1 cellular context compared by ENCODE assay signal in the genomic region with DNA sequence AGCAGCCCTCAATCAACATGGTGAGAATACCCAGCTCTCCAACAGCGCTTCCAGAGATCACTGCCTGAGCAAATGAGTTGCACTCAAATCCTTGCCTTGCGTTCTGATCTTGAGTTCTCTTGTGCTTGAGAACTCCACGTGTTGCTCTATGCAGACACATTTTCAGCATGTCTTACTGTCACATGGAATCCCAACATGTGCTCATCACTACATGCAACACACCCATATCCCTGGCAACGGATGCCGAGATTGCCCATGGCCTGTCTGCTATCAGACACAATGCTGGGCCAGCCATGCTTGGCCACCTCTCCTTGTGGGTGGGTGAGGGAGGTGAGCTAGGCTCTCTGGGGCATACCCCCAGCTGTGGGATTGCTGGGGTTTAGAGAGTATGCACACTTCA.
TF ChIP-seq lines count a peak whose summit lies in the region.

No MANE protein-coding gene starts in this region.

TF ChIP-seq in IMR-90, 13 proteins besides CTCF, POLR2A, EP300 and RAD21 (continued from another document):
- TF ChIP-seq CEBPB (IDR thresholded peaks at IDR 0.05; ENCODE audit: low read depth, low read length) (no peak), NFE2L2 (IDR thresholded peaks at IDR 0.05; ENCODE audit: low read depth, low read length) (no peak)
